ENCODE assay signal across 18 cellular contexts in genomic region chr6:5837323-5837722, GRCh38.
DNase-seq lines count a peak whose midpoint lies in the region; ATAC-seq and TF ChIP-seq lines count a peak whose summit lies in the region.
"Had no signal": no experiment of that assay in that cellular context is flagged by ENCODE, and none has a peak within 500 bp of the region (broad histone marks: within the 10 kb centered on the region; RNA-seq: fewer than 3 reads in every experiment).

No MANE protein-coding gene starts in this region.

- DNase-seq in activated CD8-positive, alpha-beta memory T cell treated with anti-CD3 and anti-CD28 coated beads for 24 hours, result peak; percentile 43
- DNase-seq in activated CD8-positive, alpha-beta memory T cell treated with anti-CD3 and anti-CD28 coated beads, Interleukin-2, amount 50 U/mL, for 4 hours, result no peak
- DNase-seq in coronary artery (ENCODE audit: low spot score), result peak; percentile 56
- DNase-seq in neuronal stem cell (ENCODE audit: low spot score), result no peak
- no peak for DNase-seq in NCI-H2196 (lab: John Stamatoyannopoulos, UW; ENCODE audit: unreplicated experiment)
- no peak for DNase-seq in activated T-cell treated with anti-CD3 and anti-CD28 coated beads, Interleukin-2, amount 50 U/mL, for 4 hours
- DNase-seq: AML-193; Caco-2; Calu3; CD4-positive, alpha-beta T cell; CD8-positive, alpha-beta T cell; DMS79 treated with DMSO at 0.1 percent for 48 hours; GF-D8 had no signal

- ATAC-seq in activated T-cell treated with anti-CD3 and anti-CD28 coated beads, Interleukin-2, amount 50 U/mL, for 4 hours, result no peak
- ATAC-seq: A549; CD8-positive, alpha-beta T cell had no signal

- H2BK15ac ChIP-seq in neuronal stem cell (ENCODE audit: low read length), result no peak overlapping the region

- no peak overlapping the region for H4K8ac ChIP-seq in neuronal stem cell (ENCODE audit: low read depth, low read length)

- peak overlapping the region; percentile 15 for H2AK5ac ChIP-seq in neuronal stem cell (ENCODE audit: low read depth, low read length)

- H3K27ac ChIP-seq in coronary artery (no peak overlapping the region), neuronal stem cell (replicated peaks; ENCODE audit: low read length) (no peak overlapping the region)
- H3K27ac ChIP-seq: 22Rv1; A549; BLaER1 treated with 17β-estradiol and CSF1 and Interleukin-3, amounts not matched to agents 10 nM and 100 nM; C4-2B had no signal

- H3K27me3 ChIP-seq in neuronal stem cell (ENCODE audit: control insufficient read depth in 3 of 3, insufficient read depth in 3 of 3, low read depth in 1 of 3, low read length in 3 of 3), result no peaks in the 10 kb centered on the region
- H3K27me3 ChIP-seq: BLaER1 treated with 17β-estradiol and CSF1 and Interleukin-3, amounts not matched to agents 10 nM and 100 nM had no signal

- H4K91ac ChIP-seq in neuronal stem cell (ENCODE audit: low read depth, low read length, poor library complexity), result no peak overlapping the region

- peaks cover 2% of the 10 kb centered on the region for H3K27me3 Mint-ChIP-seq in activated T-cell treated with anti-CD3 and anti-CD28 coated beads, Interleukin-2, amount 50 U/mL, for 4 hours (ENCODE audit: low read depth)
- H3K27me3 Mint-ChIP-seq: CD4-positive, alpha-beta T cell had no signal

- no CpG with 5 or more reads among the region's 9 CpGs for WGBS in neuronal stem cell (ENCODE audit: extremely low coverage in 2 of 2, insufficient read length in 2 of 2, insufficient replicate concordance in 1 of 2), 2 donors

- H3K14ac ChIP-seq in neuronal stem cell (ENCODE audit: low read length), result no peak overlapping the region

- H3K4me3 Mint-ChIP-seq in activated T-cell treated with anti-CD3 and anti-CD28 coated beads, Interleukin-2, amount 50 U/mL, for 4 hours, result no peak overlapping the region
- H3K4me3 Mint-ChIP-seq: B cell; CD4-positive, alpha-beta T cell; CD8-positive, alpha-beta T cell had no signal

- no peaks in the 10 kb centered on the region for H3K36me3 Mint-ChIP-seq in activated T-cell treated with anti-CD3 and anti-CD28 coated beads, Interleukin-2, amount 50 U/mL, for 4 hours (ENCODE audit: insufficient read depth)
- H3K36me3 Mint-ChIP-seq: CD8-positive, alpha-beta T cell had no signal

- H3K36me3 ChIP-seq in neuronal stem cell (replicated peaks in 1 of 2; ENCODE audit: control insufficient read depth in 2 of 2, insufficient read depth in 2 of 2, low read length in 2 of 2), result no peaks in the 10 kb centered on the region

- H2BK120ac ChIP-seq in neuronal stem cell (ENCODE audit: low read depth, low read length), result no peak overlapping the region

- no peak overlapping the region for H2BK5ac ChIP-seq in neuronal stem cell (ENCODE audit: low read length)

- H3K4me1 Mint-ChIP-seq in activated T-cell treated with anti-CD3 and anti-CD28 coated beads, Interleukin-2, amount 50 U/mL, for 4 hours (ENCODE audit: low read depth), result peaks cover 10% of the 10 kb centered on the region

- no peak overlapping the region for H3K4me3 ChIP-seq in coronary artery
- no peak overlapping the region for H3K4me3 ChIP-seq in neuronal stem cell (ENCODE audit: low read length in 2 of 2)
- H3K4me3 ChIP-seq: A549; BLaER1 treated with 17β-estradiol and CSF1 and Interleukin-3, amounts not matched to agents 10 nM and 100 nM had no signal

- H3K9ac ChIP-seq in neuronal stem cell (ENCODE audit: low read depth, low read length, poor library complexity), result no peak overlapping the region
- H3K9ac ChIP-seq: BLaER1 treated with 17β-estradiol and CSF1 and Interleukin-3, amounts not matched to agents 10 nM and 100 nM had no signal

- no peak overlapping the region for H3K4me2 ChIP-seq in neuronal stem cell (ENCODE audit: insufficient read depth, low read length, poor library complexity, severe bottlenecking)
- H3K4me2 ChIP-seq: A549; BLaER1 treated with 17β-estradiol and CSF1 and Interleukin-3, amounts not matched to agents 10 nM and 100 nM had no signal

- TF ChIP-seq CTCF in coronary artery (IDR thresholded peaks at IDR 0.05), result no peak

- no peak overlapping the region for H2AFZ ChIP-seq in neuronal stem cell (ENCODE audit: low read length)

- H3K23ac ChIP-seq in neuronal stem cell (ENCODE audit: low read depth, low read length, poor library complexity), result no peak overlapping the region

- H3K9me3 Mint-ChIP-seq in activated T-cell treated with anti-CD3 and anti-CD28 coated beads, Interleukin-2, amount 50 U/mL, for 4 hours, result no peaks in the 10 kb centered on the region
- H3K9me3 Mint-ChIP-seq: CD8-positive, alpha-beta T cell had no signal

- no peak overlapping the region for H2BK12ac ChIP-seq in neuronal stem cell (ENCODE audit: low read length)

- no peak overlapping the region for H3K4ac ChIP-seq in neuronal stem cell (ENCODE audit: low read length)

- peaks cover 0 to 3% of the 10 kb centered on the region in 2 donors for H3K9me3 ChIP-seq in neuronal stem cell (replicated peaks in 1 of 2; ENCODE audit: control insufficient read depth in 2 of 2, insufficient read depth in 1 of 2, low read depth in 1 of 2, low read length in 2 of 2)
- H3K9me3 ChIP-seq: A549, Caco-2 had no signal

- no peaks in the 10 kb centered on the region for H3K79me1 ChIP-seq in neuronal stem cell (ENCODE audit: low read depth, low read length)

- peak overlapping the region; percentile 35 for H3K18ac ChIP-seq in neuronal stem cell (ENCODE audit: low read length)

- H3K4me1 ChIP-seq in neuronal stem cell (ENCODE audit: control insufficient read depth in 2 of 2, insufficient read depth in 1 of 2, low read depth in 1 of 2, low read length in 2 of 2), result peaks cover 0 to 15% of the 10 kb centered on the region in 2 donors
- H3K4me1 ChIP-seq: A549, Caco-2 had no signal

Comparison
In these comparisons a context has a peak if more than half of its experiments do, and no peak if none do; other contexts are left out.
1. DNase-seq: peak in activated CD8-positive, alpha-beta memory T cell treated with anti-CD3 and anti-CD28 coated beads for 24 hours (single experiment) and coronary artery (single experiment); none in activated CD8-positive, alpha-beta memory T cell treated with anti-CD3 and anti-CD28 coated beads, Interleukin-2, amount 50 U/mL, for 4 hours (single experiment), neuronal stem cell (single experiment), NCI-H2196 (single experiment) and activated T-cell treated with anti-CD3 and anti-CD28 coated beads, Interleukin-2, amount 50 U/mL, for 4 hours (single experiment).